Comparison of ENCODE assay signal across 14 cellular contexts in the genomic region with DNA sequence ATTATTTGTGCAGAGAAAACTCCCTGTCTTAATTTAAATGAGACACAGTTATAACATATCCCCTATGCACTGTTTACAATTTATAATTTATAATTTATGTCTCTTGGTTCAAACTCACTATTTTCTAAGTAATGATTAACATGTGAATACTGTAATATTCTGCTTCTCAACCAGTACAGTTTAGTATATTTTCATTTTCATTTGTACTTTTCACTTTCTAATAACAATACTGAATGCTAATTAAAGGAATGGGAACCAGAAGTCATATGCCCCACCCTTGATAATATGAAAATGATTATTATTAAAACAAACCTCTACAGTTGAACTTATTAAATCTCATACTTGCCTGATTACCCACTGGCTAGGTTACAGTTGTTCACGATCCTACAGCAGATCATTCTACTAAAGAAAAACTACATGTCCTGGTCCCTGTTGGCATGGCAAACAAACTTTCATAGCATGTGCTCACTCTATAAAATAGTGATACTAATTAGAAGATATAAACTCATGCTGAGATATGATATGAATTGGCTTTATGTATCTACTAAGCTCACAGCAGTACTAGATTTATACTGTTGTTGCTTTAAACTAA.
A peak's percentile ranks its signal among the peaks of the same experiment; 100 is the strongest.
DNase-seq lines count a peak whose midpoint lies in the region; ATAC-seq, FAIRE-seq and TF ChIP-seq lines count a peak whose summit lies in the region.
"Had no signal": no experiment of that assay in that cellular context is flagged by ENCODE, and none has a peak within 500 bp of the region (broad histone marks: within the 10 kb centered on the region; RNA-seq: fewer than 3 reads in every experiment).

No MANE protein-coding gene starts in this region.

- no peak for TF ChIP-seq CTCF in GM12878 (IDR thresholded peaks at IDR 0.05 in 2 of 3, conservative IDR thresholded peaks at IDR 0.05 in 1 of 3; ENCODE audit: control insufficient read depth in 2 of 3, extremely low read depth in 1 of 3, insufficient read depth in 1 of 3, low read depth in 3 of 3, low read length in 3 of 3)
- no peak for TF ChIP-seq CTCF in uterus (IDR thresholded peaks at IDR 0.05)

- H3K79me2 ChIP-seq in GM12878 (ENCODE audit: control insufficient read depth, insufficient read depth, low read length) = no peaks in the 10 kb centered on the region

- 55% methylated on average over 1 of the region's 1 CpG for WGBS in GM12878 (ENCODE audit: insufficient coverage, insufficient replicate concordance, low lambda C conversion rate, missing lambda C conversion rate)

- H3K9ac ChIP-seq in GM12878 (ENCODE audit: control insufficient read depth, insufficient read depth, low read length) = no peak overlapping the region

- intact Hi-C loops in GM12878 (cut with micrococcal nuclease; ENCODE audit: unreplicated experiment) (loop anchor here (2.0 kb wide), 1 partner anchor 54 kb away; no protein-coding TSS in a partner anchor), uterus (cut with DNase I; ENCODE audit: low total_unique reads) (no loop called here)

- TF ChIP-seq EP300 in GM12878 (IDR thresholded peaks at IDR 0.05; ENCODE audit: borderline replicate concordance in 1 of 2, control insufficient read depth in 1 of 2, low read depth in 2 of 2, low read length in 2 of 2) = no peak

- TF ChIP-seq RAD21 in GM12878 (IDR thresholded peaks at IDR 0.05; ENCODE audit: insufficient read depth, low read depth, low read length) = no peak

- H3K27me3 ChIP-seq in GM12878 (replicated peaks in 1 of 2; ENCODE audit: control insufficient read depth in 2 of 2, insufficient read depth in 2 of 2, low read length in 1 of 2) = no peaks in the 10 kb centered on the region
- H3K27me3 ChIP-seq in uterus = no peaks in the 10 kb centered on the region
- H3K27me3 ChIP-seq: SJSA1, suprapubic skin had no signal

- H3K36me3 ChIP-seq in GM12878 (ENCODE audit: control insufficient read depth in 2 of 2, insufficient read depth in 2 of 2, low read length in 1 of 2) (no peaks in the 10 kb centered on the region), uterus (no peaks in the 10 kb centered on the region)
- H3K36me3 ChIP-seq: SJSA1, suprapubic skin had no signal

- peak; percentile 44 for FAIRE-seq in GM12878 (lab: Jason Lieb, UNC)
- FAIRE-seq: keratinocyte had no signal

- H3K4me3 ChIP-seq in GM12878 = no peak overlapping the region
- no peak overlapping the region for H3K4me3 ChIP-seq in uterus
- H3K4me3 ChIP-seq: SJSA1, suprapubic skin had no signal

- in situ Hi-C loops in GM12878 (cut with MboI) = no loop called here

- CTCF ChIA-PET in GM12878 (lab: Yijun Ruan, JAX) = interaction anchor here (0.6 to 1.5 kb wide), 7 partner anchors 8 to 715 kb away, joined by 3 to 6 read pairs (median 3); no protein-coding TSS in a partner anchor

- H3K9me3 ChIP-seq in GM12878 (replicated peaks; ENCODE audit: control insufficient read depth, insufficient read depth, low read length) (no peaks in the 10 kb centered on the region), uterus (no peaks in the 10 kb centered on the region)
- H3K9me3 ChIP-seq: SJSA1, suprapubic skin had no signal

- no peak for TF ChIP-seq POLR2A in GM12878 (IDR thresholded peaks at IDR 0.05; ENCODE audit: low read depth, low read length)
- no peak for TF ChIP-seq POLR2A in uterus (IDR thresholded peaks at IDR 0.05)

- POLR2A ChIA-PET in GM12878 (lab: Charles Lee) = no interaction called here

- H2AFZ ChIP-seq in GM12878 (ENCODE audit: control insufficient read depth, low read depth, low read length) = peak overlapping the region; percentile 59

- no TSS peak for BruUV-seq in GM12878 (replicated peaks; lab: Mats Ljungman, UMichigan)

- no peak for DNase-seq in GM12878 (ENCODE audit: low read depth, low spot score)
- no peak for DNase-seq in putamen (ENCODE audit: low spot score)
- DNase-seq in activated CD8-positive, alpha-beta memory T cell treated with anti-CD3 and anti-CD28 coated beads, Interleukin-2, amount 50 U/mL, for 4 hours = no peak
- no peak for DNase-seq in stimulated activated CD4-positive, alpha-beta T cell treated with anti-CD3 and anti-CD28 coated beads, Interleukin-4, amount 100 ng/mL, for 24 hours
- DNase-seq in uterus = no peak
- DNase-seq: aorta; CD4-positive, alpha-beta T cell; NCI-H526 had no signal

- H4K20me1 ChIP-seq in GM12878 (ENCODE audit: control insufficient read depth, insufficient read depth) = no peaks in the 10 kb centered on the region

- H3K4me2 ChIP-seq in GM12878 (ENCODE audit: control insufficient read depth, insufficient read depth) = peak overlapping the region; percentile 4; the same call in 1 of the 2 replicates

- RAD21 ChIA-PET in GM12878 (lab: Charles Lee; ENCODE audit: unreplicated experiment) = no interaction called here

- ATAC-seq in GM19324 (IDR thresholded peaks at IDR 0.05; ENCODE audit: low FRiP score, unreplicated experiment) = peak; percentile 58
- ATAC-seq in GM21717 (IDR thresholded peaks at IDR 0.05; ENCODE audit: unreplicated experiment) = peak; percentile 51
- peak; percentile 61 for ATAC-seq in HG03135 (IDR thresholded peaks at IDR 0.05; ENCODE audit: unreplicated experiment)
- peak; percentile 80 for ATAC-seq in GM12878

- H3K4me1 ChIP-seq in GM12878 (ENCODE audit: control insufficient read depth, insufficient read depth, low read length) = peaks cover 4% of the 10 kb centered on the region; the same call in 1 of the 2 replicates
- H3K4me1 ChIP-seq in uterus = no peaks in the 10 kb centered on the region

- H3K27ac ChIP-seq in GM12878 (ENCODE audit: control insufficient read depth, insufficient read depth) = no peak overlapping the region
- no peak overlapping the region for H3K27ac ChIP-seq in uterus
- H3K27ac ChIP-seq: SJSA1, suprapubic skin had no signal

- SMC1A ChIA-PET in GM12878 (lab: Charles Lee; ENCODE audit: uncharacterized antibody, unreplicated experiment) = interaction anchor here (0.8 to 1.5 kb wide), 9 partner anchors 13 to 216 kb away, joined by 3 to 6 read pairs (median 3); no protein-coding TSS in a partner anchor

TF ChIP-seq in GM12878, 131 proteins besides CTCF, POLR2A, EP300 and RAD21 (continues in another document):
- no peak for TF ChIP-seq PAX5 (IDR thresholded peaks at IDR 0.05; ENCODE audit: borderline replicate concordance, low read depth, low read length)
- TF ChIP-seq, protein P1, sequence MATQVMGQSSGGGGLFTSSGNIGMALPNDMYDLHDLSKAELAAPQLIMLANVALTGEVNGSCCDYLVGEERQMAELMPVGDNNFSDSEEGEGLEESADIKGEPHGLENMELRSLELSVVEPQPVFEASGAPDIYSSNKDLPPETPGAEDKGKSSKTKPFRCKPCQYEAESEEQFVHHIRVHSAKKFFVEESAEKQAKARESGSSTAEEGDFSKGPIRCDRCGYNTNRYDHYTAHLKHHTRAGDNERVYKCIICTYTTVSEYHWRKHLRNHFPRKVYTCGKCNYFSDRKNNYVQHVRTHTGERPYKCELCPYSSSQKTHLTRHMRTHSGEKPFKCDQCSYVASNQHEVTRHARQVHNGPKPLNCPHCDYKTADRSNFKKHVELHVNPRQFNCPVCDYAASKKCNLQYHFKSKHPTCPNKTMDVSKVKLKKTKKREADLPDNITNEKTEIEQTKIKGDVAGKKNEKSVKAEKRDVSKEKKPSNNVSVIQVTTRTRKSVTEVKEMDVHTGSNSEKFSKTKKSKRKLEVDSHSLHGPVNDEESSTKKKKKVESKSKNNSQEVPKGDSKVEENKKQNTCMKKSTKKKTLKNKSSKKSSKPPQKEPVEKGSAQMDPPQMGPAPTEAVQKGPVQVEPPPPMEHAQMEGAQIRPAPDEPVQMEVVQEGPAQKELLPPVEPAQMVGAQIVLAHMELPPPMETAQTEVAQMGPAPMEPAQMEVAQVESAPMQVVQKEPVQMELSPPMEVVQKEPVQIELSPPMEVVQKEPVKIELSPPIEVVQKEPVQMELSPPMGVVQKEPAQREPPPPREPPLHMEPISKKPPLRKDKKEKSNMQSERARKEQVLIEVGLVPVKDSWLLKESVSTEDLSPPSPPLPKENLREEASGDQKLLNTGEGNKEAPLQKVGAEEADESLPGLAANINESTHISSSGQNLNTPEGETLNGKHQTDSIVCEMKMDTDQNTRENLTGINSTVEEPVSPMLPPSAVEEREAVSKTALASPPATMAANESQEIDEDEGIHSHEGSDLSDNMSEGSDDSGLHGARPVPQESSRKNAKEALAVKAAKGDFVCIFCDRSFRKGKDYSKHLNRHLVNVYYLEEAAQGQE (IDR thresholded peaks at IDR 0.05; ENCODE audit: low read depth, low read length) = no peak
- no peak for TF ChIP-seq SREBF1 (IDR thresholded peaks at IDR 0.05; ENCODE audit: low read length)
- TF ChIP-seq BMI1 (IDR thresholded peaks at IDR 0.05; ENCODE audit: borderline replicate concordance) = no peak
- TF ChIP-seq, protein P2, sequence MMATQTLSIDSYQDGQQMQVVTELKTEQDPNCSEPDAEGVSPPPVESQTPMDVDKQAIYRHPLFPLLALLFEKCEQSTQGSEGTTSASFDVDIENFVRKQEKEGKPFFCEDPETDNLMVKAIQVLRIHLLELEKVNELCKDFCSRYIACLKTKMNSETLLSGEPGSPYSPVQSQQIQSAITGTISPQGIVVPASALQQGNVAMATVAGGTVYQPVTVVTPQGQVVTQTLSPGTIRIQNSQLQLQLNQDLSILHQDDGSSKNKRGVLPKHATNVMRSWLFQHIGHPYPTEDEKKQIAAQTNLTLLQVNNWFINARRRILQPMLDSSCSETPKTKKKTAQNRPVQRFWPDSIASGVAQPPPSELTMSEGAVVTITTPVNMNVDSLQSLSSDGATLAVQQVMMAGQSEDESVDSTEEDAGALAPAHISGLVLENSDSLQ (IDR thresholded peaks at IDR 0.05) = no peak
- TF ChIP-seq EZH2 (IDR thresholded peaks at IDR 0.05; ENCODE audit: borderline replicate concordance, control insufficient read depth, low read depth, low read length) = no peak
- TF ChIP-seq SUZ12 (IDR thresholded peaks at IDR 0.05; ENCODE audit: unreplicated experiment) = no peak
- no peak for TF ChIP-seq FOXM1 (IDR thresholded peaks at IDR 0.05; ENCODE audit: low read depth, low read length)
- no peak for TF ChIP-seq NRF1 (conservative IDR thresholded peaks at IDR 0.05; ENCODE audit: low read depth, low read length)
- TF ChIP-seq, protein P3, sequence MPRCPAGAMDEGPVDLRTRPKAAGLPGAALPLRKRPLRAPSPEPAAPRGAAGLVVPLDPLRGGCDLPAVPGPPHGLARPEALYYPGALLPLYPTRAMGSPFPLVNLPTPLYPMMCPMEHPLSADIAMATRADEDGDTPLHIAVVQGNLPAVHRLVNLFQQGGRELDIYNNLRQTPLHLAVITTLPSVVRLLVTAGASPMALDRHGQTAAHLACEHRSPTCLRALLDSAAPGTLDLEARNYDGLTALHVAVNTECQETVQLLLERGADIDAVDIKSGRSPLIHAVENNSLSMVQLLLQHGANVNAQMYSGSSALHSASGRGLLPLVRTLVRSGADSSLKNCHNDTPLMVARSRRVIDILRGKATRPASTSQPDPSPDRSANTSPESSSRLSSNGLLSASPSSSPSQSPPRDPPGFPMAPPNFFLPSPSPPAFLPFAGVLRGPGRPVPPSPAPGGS (IDR thresholded peaks at IDR 0.05; ENCODE audit: borderline replicate concordance, insufficient read depth, low read depth, low read length, poor library complexity, severe bottlenecking) = no peak
